In the genomic region with DNA sequence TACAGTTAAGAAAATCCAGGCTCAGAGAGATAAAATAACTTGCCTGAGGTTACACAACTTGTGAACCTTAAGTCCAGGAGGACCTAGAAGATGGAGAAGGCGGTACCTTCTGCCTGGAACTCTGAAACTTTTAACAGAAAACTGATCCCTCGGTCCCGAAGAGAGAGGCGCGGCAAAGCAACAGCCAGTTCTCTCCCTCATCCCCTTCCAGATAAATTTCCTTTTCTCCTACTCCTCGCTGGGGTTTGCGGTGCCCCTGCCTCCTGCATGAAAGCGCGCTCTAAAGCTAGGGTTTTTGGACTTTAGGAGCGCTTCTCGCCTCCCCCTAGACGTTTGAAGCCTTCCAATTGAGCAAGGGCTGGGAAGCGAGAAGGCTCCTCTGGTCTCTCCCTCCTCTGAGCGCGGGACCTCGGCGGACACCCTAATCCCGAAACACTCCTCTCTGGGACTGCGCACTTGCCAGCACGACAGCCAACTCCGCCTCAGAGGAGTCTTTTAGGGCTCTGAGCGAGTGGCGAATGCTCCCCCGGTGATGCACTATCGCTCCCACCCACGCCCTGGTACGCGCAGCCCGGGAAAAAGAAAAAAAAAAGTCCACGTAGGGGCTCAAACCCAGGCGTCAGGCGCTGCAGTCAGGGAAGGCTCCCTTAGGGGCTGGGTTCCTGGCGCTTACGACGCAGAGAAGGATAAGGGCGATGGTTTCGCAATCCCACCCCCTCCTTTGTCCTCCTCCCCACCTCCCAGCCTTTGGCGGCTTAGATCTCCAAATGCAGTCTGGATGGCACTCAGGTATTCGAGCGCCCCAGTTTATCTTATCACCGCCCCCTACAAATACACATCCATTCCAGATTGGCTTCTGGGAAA, we compare ENCODE assay signal across 9 cellular contexts. TPM values are rescaled to one million over a fixed set of nuclear protein-coding genes. Genes with fewer than 3 reads are reported as not detected.
A peak's percentile ranks its signal among the peaks of the same experiment; 100 is the strongest.
DNase-seq lines count a peak whose midpoint lies in the region; ATAC-seq and TF ChIP-seq lines count a peak whose summit lies in the region.
"Had no signal": no experiment of that assay in that cellular context is flagged by ENCODE, and none has a peak within 500 bp of the region (broad histone marks: within the 10 kb centered on the region; RNA-seq: fewer than 3 reads in every experiment).

No MANE protein-coding gene starts in this region.

- ATAC-seq in upper lobe of right lung: peak; percentile 27

- H3K27me3 ChIP-seq in upper lobe of right lung (peaks cover 72% of the 10 kb centered on the region), tibial artery (peaks cover 0 to 63% of the 10 kb centered on the region in 2 donors)

- no peak overlapping the region for H3K4me3 ChIP-seq in upper lobe of right lung
- peak overlapping the region in 1 of 2 donors; percentile 28 for H3K4me3 ChIP-seq in tibial artery

- TF ChIP-seq CTCF in upper lobe of right lung (IDR thresholded peaks at IDR 0.05) (no peak), tibial artery (IDR thresholded peaks at IDR 0.05) (no peak)

- peaks cover 34% of the 10 kb centered on the region for H3K4me1 Mint-ChIP-seq in activated naive CD8-positive, alpha-beta T cell treated with anti-CD3 and anti-CD28 coated beads for 36 hours

- peak; percentile 35 for DNase-seq in stimulated activated CD4-positive, alpha-beta T cell treated with anti-CD3 and anti-CD28 coated beads, Interleukin-2, amount 100 ng/mL, for 4 hours (ENCODE audit: low read depth)
- DNase-seq in stimulated activated CD4-positive, alpha-beta T cell treated with anti-CD3 and anti-CD28 coated beads, Interleukin-12 subunit alpha, Interleukin-12 subunit beta, amount 100 ng/mL, for 4 hours: no peak
- DNase-seq in activated naive CD8-positive, alpha-beta T cell treated with anti-CD3 and anti-CD28 coated beads for 36 hours: no peak
- DNase-seq in iPS-NIHi7 (ENCODE audit: extremely low spot score) (peak; percentile 51), upper lobe of right lung (no peak), LoVo (ENCODE audit: low spot score) (no peak), tibial artery (no peak)
- no peak for DNase-seq in activated effector memory CD4-positive, alpha-beta T cell treated with Interleukin-2 at 50 U/mL for 16 hours

- H3K9me3 ChIP-seq in upper lobe of right lung: no peaks in the 10 kb centered on the region
- no peaks in the 10 kb centered on the region for H3K9me3 ChIP-seq in tibial artery
- H3K9me3 ChIP-seq: neutrophil had no signal

- H3K9me3 Mint-ChIP-seq in activated naive CD8-positive, alpha-beta T cell treated with anti-CD3 and anti-CD28 coated beads for 36 hours: no peaks in the 10 kb centered on the region

- peak overlapping the region; percentile 70 for H3K4me3 Mint-ChIP-seq in activated naive CD8-positive, alpha-beta T cell treated with anti-CD3 and anti-CD28 coated beads for 36 hours

- no peaks in the 10 kb centered on the region for H3K36me3 ChIP-seq in upper lobe of right lung
- H3K36me3 ChIP-seq in tibial artery: no peaks in the 10 kb centered on the region
- H3K36me3 ChIP-seq: neutrophil had no signal

- no peaks in the 10 kb centered on the region for H3K36me3 Mint-ChIP-seq in activated naive CD8-positive, alpha-beta T cell treated with anti-CD3 and anti-CD28 coated beads for 36 hours

- intact Hi-C loops in upper lobe of right lung (cut with DNase I): no loop called here
- intact Hi-C loops in tibial artery (cut with DNase I; ENCODE audit: low total_unique reads): no loop called here

- H3K4me1 ChIP-seq in upper lobe of right lung (peaks cover 17% of the 10 kb centered on the region), tibial artery (peaks cover 0 to 29% (median 22%) of the 10 kb centered on the region in 4 donors)

- peaks cover 68% of the 10 kb centered on the region for H3K27me3 Mint-ChIP-seq in activated naive CD8-positive, alpha-beta T cell treated with anti-CD3 and anti-CD28 coated beads for 36 hours

- no peak overlapping the region for H3K27ac ChIP-seq in upper lobe of right lung
- no peak overlapping the region for H3K27ac ChIP-seq in tibial artery
- H3K27ac ChIP-seq: neutrophil had no signal

- no peak overlapping the region for H3K27ac Mint-ChIP-seq in activated naive CD8-positive, alpha-beta T cell treated with anti-CD3 and anti-CD28 coated beads for 36 hours

RNA-seq across cellular contexts. Expression of a gene that starts 7.9 kb away (rescaled TPM):
- total RNA-seq in activated naive CD8-positive, alpha-beta T cell treated with anti-CD3 and anti-CD28 coated beads for 36 hours: under 1 TPM; 0.50 to 0.97 TPM
- total RNA-seq in upper lobe of right lung: 1.2 TPM

Comparison
In these comparisons a context has a peak if more than half of its experiments do, and no peak if none do; other contexts are left out.
1. DNase-seq: peak in stimulated activated CD4-positive, alpha-beta T cell treated with anti-CD3 and anti-CD28 coated beads, Interleukin-2, amount 100 ng/mL, for 4 hours (single experiment) and iPS-NIHi7 (single experiment); none in stimulated activated CD4-positive, alpha-beta T cell treated with anti-CD3 and anti-CD28 coated beads, Interleukin-12 subunit alpha, Interleukin-12 subunit beta, amount 100 ng/mL, for 4 hours (single experiment), activated naive CD8-positive, alpha-beta T cell treated with anti-CD3 and anti-CD28 coated beads for 36 hours (single experiment), upper lobe of right lung (single experiment), activated effector memory CD4-positive, alpha-beta T cell treated with Interleukin-2 at 50 U/mL for 16 hours (single experiment), LoVo (single experiment) and tibial artery (0 of 2).